In the genomic region with DNA sequence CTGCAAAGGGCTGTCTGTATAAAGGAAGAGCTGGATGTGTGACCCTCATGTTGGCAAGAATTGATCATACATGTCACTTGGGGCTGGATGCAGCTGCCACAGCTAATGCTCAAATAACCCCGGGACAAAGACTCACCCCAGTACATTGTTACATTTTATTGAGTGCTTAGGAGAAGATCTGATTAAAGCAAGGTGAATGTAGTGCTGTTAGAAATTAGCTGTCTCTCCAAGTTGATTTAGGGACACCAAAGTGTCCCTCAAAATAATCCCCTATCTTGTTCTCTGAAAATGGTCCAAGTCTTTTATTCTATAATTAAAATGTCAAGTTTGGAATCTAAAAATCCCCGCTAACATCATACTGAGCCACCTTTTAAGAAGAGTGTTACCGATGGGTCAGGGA, we compare ENCODE assay signal across 23 cellular contexts.
DNase-seq lines count a peak whose midpoint lies in the region; TF ChIP-seq lines count a peak whose summit lies in the region.
"Had no signal": no experiment of that assay in that cellular context is flagged by ENCODE, and none has a peak within 500 bp of the region (broad histone marks: within the 10 kb centered on the region; RNA-seq: fewer than 3 reads in every experiment).

No MANE protein-coding gene starts in this region.

- no peaks in the 10 kb centered on the region for H3K27me3 ChIP-seq in WERI-Rb-1 (ENCODE audit: insufficient read depth, low read depth, severe bottlenecking)
- H3K27me3 ChIP-seq: ovary, testis had no signal

- DNase-seq in NCI-H2227 (lab: John Stamatoyannopoulos, UW; ENCODE audit: unreplicated experiment) (peak; percentile 3), NCI-H2227 treated with DMSO at 0.1 percent for 48 hours (lab: John Stamatoyannopoulos, UW) (no peak), NCI-H2081 (lab: John Stamatoyannopoulos, UW) (peak; percentile 38 to 85), WERI-Rb-1 (no peak), retina (peak; percentile 17), UCSD-AML1 (lab: John Stamatoyannopoulos, UW; ENCODE audit: unreplicated experiment) (no peak), cerebellar cortex (ENCODE audit: low spot score) (no peak), SKM-1 treated with dmso at 0.1 percent for 144 hours (lab: John Stamatoyannopoulos, UW; ENCODE audit: unreplicated experiment) (no peak)
- DNase-seq: activated B cell treated with CpG ODN at 0.5 μM for 24 hours; activated CD4-positive, alpha-beta T cell treated with anti-CD3 and anti-CD28 coated beads, Interleukin-2, amount 10 ng/mL, durations not matched to agents 7 days and 5 days; activated effector memory CD4-positive, alpha-beta T cell treated with Interleukin-2 at 50 U/mL for 16 hours; activated T-cell treated with anti-CD3 and anti-CD28 coated beads, Interleukin-2, amount 50 U/mL, for 1 hour; AML-193; amygdala; CD4-positive, CD25-positive, alpha-beta regulatory T cell; hippocampal formation; NCI-H1048; NCI-H82; ovary; stimulated activated CD8-positive, alpha-beta memory T cell treated with anti-CD3 and anti-CD28 coated beads, Interleukin-4, amount 100 ng/mL, for 48 hours; T-cell; testis had no signal

- no peaks in the 10 kb centered on the region for H3K36me3 ChIP-seq in WERI-Rb-1
- H3K36me3 ChIP-seq: ovary had no signal

- no peak for TF ChIP-seq CTCF in WERI-Rb-1 (IDR thresholded peaks at IDR 0.05; ENCODE audit: low read depth, low read length)

- no peaks in the 10 kb centered on the region for H3K9me3 ChIP-seq in WERI-Rb-1 (ENCODE audit: severe bottlenecking)
- H3K9me3 ChIP-seq: A549, ovary, testis had no signal

- H3K27ac ChIP-seq in WERI-Rb-1: peak overlapping the region; percentile 39
- H3K27ac ChIP-seq: A549, ovary, testis had no signal

- no peak overlapping the region for H3K4me3 ChIP-seq in WERI-Rb-1 (ENCODE audit: low read depth, low read length)
- H3K4me3 ChIP-seq: A549, ovary, testis had no signal

Comparison
In these comparisons a context has a peak if more than half of its experiments do, and no peak if none do; other contexts are left out.
1. DNase-seq: peak in NCI-H2227 (single experiment), NCI-H2081 (2 of 2) and retina (single experiment); none in NCI-H2227 treated with DMSO at 0.1 percent for 48 hours (single experiment), WERI-Rb-1 (single experiment), UCSD-AML1 (single experiment), cerebellar cortex (single experiment) and SKM-1 treated with dmso at 0.1 percent for 144 hours (single experiment).